Comparison of ENCODE assay signal across 8 cellular contexts in genomic region chr2:226792155-226792871, GRCh38. TPM values are rescaled to one million over a fixed set of nuclear protein-coding genes. Genes with fewer than 3 reads are reported as not detected.
DNase-seq lines count a peak whose midpoint lies in the region; ATAC-seq and TF ChIP-seq lines count a peak whose summit lies in the region.

No MANE protein-coding gene starts in this region.

- POLR2A ChIA-PET in SK-N-SH (lab: Yijun Ruan, JAX) = no interaction called here

- H3K4me3 ChIP-seq in SK-N-SH (ENCODE audit: low read depth in 2 of 2, low read length in 1 of 2) (peak overlapping the region; percentile 65 to 74), fibroblast of lung (replicated peaks in 1 of 4; ENCODE audit: control extremely low read depth in 1 of 4, insufficient read depth in 1 of 4, low read depth in 3 of 4, low read length in 4 of 4) (peak overlapping the region; percentile 59 to 96 (median 92)), retinal pigment epithelial cell (ENCODE audit: low read length) (peak overlapping the region; percentile 51)

- H3K4me3 Mint-ChIP-seq in T-helper 1 cell treated with Interleukin-12 subunit alpha and Interleukin-12 subunit beta and Interleukin-4 antibody, amounts not matched to agents 30 μg/mL and 1 μg/mL, for 36 hours = peak overlapping the region; percentile 75

- peaks cover 12% of the 10 kb centered on the region for H3K36me3 Mint-ChIP-seq in T-helper 1 cell treated with Interleukin-12 subunit alpha and Interleukin-12 subunit beta and Interleukin-4 antibody, amounts not matched to agents 30 μg/mL and 1 μg/mL, for 36 hours (ENCODE audit: low read depth)

- no peak for TF ChIP-seq EP300 in SK-N-SH (IDR thresholded peaks at IDR 0.05; ENCODE audit: borderline replicate concordance in 1 of 2, low read depth in 1 of 2, low read length in 1 of 2)

- ATAC-seq in HG03280 (IDR thresholded peaks at IDR 0.05; ENCODE audit: unreplicated experiment) (no peak), GM21367 (IDR thresholded peaks at IDR 0.05; ENCODE audit: unreplicated experiment) (no peak)

- no peak for DNase-seq in T-helper 1 cell
- peak; percentile 15 for DNase-seq in SK-N-SH
- DNase-seq in fibroblast of lung (ENCODE audit: low read depth in 2 of 2) = peak; percentile 25 to 49
- DNase-seq in retinal pigment epithelial cell (ENCODE audit: low read depth) = no peak
- DNase-seq in activated CD4-positive, alpha-beta T cell treated with anti-CD3 and anti-CD28 coated beads, Interleukin-2, amount 50 U/mL, for 48 hours = no peak

- H3K36me3 ChIP-seq in SK-N-SH (replicated peaks in 1 of 2; ENCODE audit: control insufficient read depth in 1 of 2, insufficient read depth in 2 of 2, low read length in 1 of 2) = peaks cover 8 to 31% of the 10 kb centered on the region in 2 experiments
- peaks cover 21% of the 10 kb centered on the region for H3K36me3 ChIP-seq in fibroblast of lung (ENCODE audit: control insufficient read depth, insufficient read depth, low read length)

- H3K27ac ChIP-seq in SK-N-SH (ENCODE audit: low read depth in 2 of 2, low read length in 1 of 2) = peak overlapping the region; percentile 75 to 88
- peak overlapping the region; percentile 88 for H3K27ac ChIP-seq in fibroblast of lung (ENCODE audit: insufficient read depth, low read length)

- H3K4me1 ChIP-seq in SK-N-SH (ENCODE audit: control insufficient read depth in 1 of 2, insufficient read depth in 2 of 2, low read depth in 1 of 2, low read length in 1 of 2) (peaks cover 26 to 30% of the 10 kb centered on the region in 2 experiments), fibroblast of lung (ENCODE audit: control insufficient read depth, extremely low read depth, insufficient read depth, low read length) (peaks cover 7% of the 10 kb centered on the region)

- H2AFZ ChIP-seq in SK-N-SH (ENCODE audit: low read depth) = peak overlapping the region; percentile 39; the same call in 1 of the 2 replicates
- no peak overlapping the region for H2AFZ ChIP-seq in fibroblast of lung (ENCODE audit: low read length)

- no peaks in the 10 kb centered on the region for H3K9me3 ChIP-seq in SK-N-SH
- H3K9me3 ChIP-seq in fibroblast of lung (ENCODE audit: control insufficient read depth, insufficient read depth, low read depth, low read length) = no peaks in the 10 kb centered on the region

- H3K27ac Mint-ChIP-seq in T-helper 1 cell treated with Interleukin-12 subunit alpha and Interleukin-12 subunit beta and Interleukin-4 antibody, amounts not matched to agents 30 μg/mL and 1 μg/mL, for 36 hours = peak overlapping the region; percentile 77

- H3K27me3 Mint-ChIP-seq in T-helper 1 cell treated with Interleukin-12 subunit alpha and Interleukin-12 subunit beta and Interleukin-4 antibody, amounts not matched to agents 30 μg/mL and 1 μg/mL, for 36 hours (ENCODE audit: low read depth) = no peaks in the 10 kb centered on the region

- WGBS in SK-N-SH (ENCODE audit: low lambda C conversion rate) = 61% methylated on average over 7 of the region's 7 CpGs

- no peak for TF ChIP-seq RAD21 in SK-N-SH (IDR thresholded peaks at IDR 0.05; ENCODE audit: low read length)

- H3K4me2 ChIP-seq in SK-N-SH (peak overlapping the region; percentile 85), fibroblast of lung (ENCODE audit: extremely low read depth, insufficient read depth, low read length) (peak overlapping the region; percentile 85)

- H4K20me1 ChIP-seq in SK-N-SH (ENCODE audit: insufficient read depth) (peaks cover 10% of the 10 kb centered on the region; the same call in 1 of the 2 replicates), fibroblast of lung (ENCODE audit: control insufficient read depth, extremely low read depth, insufficient read depth, low read length) (no peaks in the 10 kb centered on the region)

- H3F3A ChIP-seq in SK-N-SH (replicated peaks; ENCODE audit: insufficient read depth) = peaks cover 6% of the 10 kb centered on the region

- H3K9me3 Mint-ChIP-seq in T-helper 1 cell treated with Interleukin-12 subunit alpha and Interleukin-12 subunit beta and Interleukin-4 antibody, amounts not matched to agents 30 μg/mL and 1 μg/mL, for 36 hours = no peaks in the 10 kb centered on the region

- no peak for TF ChIP-seq CTCF in SK-N-SH (IDR thresholded peaks at IDR 0.05)
- no peak for TF ChIP-seq CTCF in fibroblast of lung (conservative IDR thresholded peaks at IDR 0.05 in 1 of 2, IDR thresholded peaks at IDR 0.05 in 1 of 2; ENCODE audit: low read depth in 1 of 2, low read length in 2 of 2)
- TF ChIP-seq CTCF in retinal pigment epithelial cell (conservative IDR thresholded peaks at IDR 0.05; ENCODE audit: low read depth, low read length) = no peak

- peak overlapping the region; percentile 81 for H3K9ac ChIP-seq in SK-N-SH
- H3K9ac ChIP-seq in fibroblast of lung (ENCODE audit: insufficient read depth, low read length) = peak overlapping the region; percentile 79

- H3K27me3 ChIP-seq in SK-N-SH (ENCODE audit: insufficient read depth) (no peaks in the 10 kb centered on the region), fibroblast of lung (ENCODE audit: control insufficient read depth, insufficient read depth, low read length) (no peaks in the 10 kb centered on the region)

- peaks cover 97% of the 10 kb centered on the region for H3K79me2 ChIP-seq in SK-N-SH (ENCODE audit: insufficient read depth)
- peaks cover 98% of the 10 kb centered on the region for H3K79me2 ChIP-seq in fibroblast of lung (ENCODE audit: control insufficient read depth, insufficient read depth, low read length)

- peaks cover 50% of the 10 kb centered on the region for H3K4me1 Mint-ChIP-seq in T-helper 1 cell treated with Interleukin-12 subunit alpha and Interleukin-12 subunit beta and Interleukin-4 antibody, amounts not matched to agents 30 μg/mL and 1 μg/mL, for 36 hours (ENCODE audit: low read depth)

- H3K9me2 ChIP-seq in SK-N-SH = no peaks in the 10 kb centered on the region

- CTCF ChIA-PET in SK-N-SH (lab: Yijun Ruan, JAX) = interaction anchor here (0.6 kb wide), 1 partner anchor 10 kb away, joined by 3 read pairs; no protein-coding TSS in a partner anchor

TF ChIP-seq in SK-N-SH, 30 proteins besides CTCF, POLR2A, EP300 and RAD21 (continues in another document):
- TF ChIP-seq GATA2 (CRISPR knock-in tag; IDR thresholded peaks at IDR 0.05) (no peak), FOXM1 (IDR thresholded peaks at IDR 0.05; ENCODE audit: low read depth) (no peak), TEAD4 (IDR thresholded peaks at IDR 0.05; ENCODE audit: borderline replicate concordance, insufficient read depth) (no peak), FOXJ3 (CRISPR knock-in tag; IDR thresholded peaks at IDR 0.05) (no peak), TAF1 (IDR thresholded peaks at IDR 0.05; ENCODE audit: borderline replicate concordance, low read depth, low read length) (no peak), RFX5 (IDR thresholded peaks at IDR 0.05; ENCODE audit: low read length) (no peak), NFIC (IDR thresholded peaks at IDR 0.05; ENCODE audit: borderline replicate concordance) (no peak), SMC3 (IDR thresholded peaks at IDR 0.05; ENCODE audit: low read depth, low read length) (no peak), RXRA (IDR thresholded peaks at IDR 0.05; ENCODE audit: borderline replicate concordance, low read depth) (no peak), PBX3 (IDR thresholded peaks at IDR 0.05) (no peak), USF2 (IDR thresholded peaks at IDR 0.05; ENCODE audit: borderline replicate concordance, low read depth, low read length) (no peak), MEF2A (IDR thresholded peaks at IDR 0.05; ENCODE audit: borderline replicate concordance, low read depth) (no peak), ELF1 (IDR thresholded peaks at IDR 0.05) (no peak), MAX (IDR thresholded peaks at IDR 0.05; ENCODE audit: low read depth) (no peak), RCOR1 (IDR thresholded peaks at IDR 0.05; ENCODE audit: low read length) (no peak)

RNA-seq across cellular contexts. Expression of gene IRS1, which starts 7.3 kb away (rescaled TPM):
- polyA plus RNA-seq in SK-N-SH (2012; rRNA removed) (15.8 and 16.5 TPM in 2 replicates), fibroblast of lung (14.3 and 24.0 TPM in 2 replicates)
- polyA plus RNA-seq in SK-N-SH (2012; cell fraction: cytosol; rRNA removed) = 10.2 and 14.6 TPM in 2 replicates
- polyA plus RNA-seq in SK-N-SH (2012; cell fraction: nucleus; rRNA removed) = 11.7 and 14.7 TPM in 2 replicates
- total RNA-seq in fibroblast of lung = 18.7 and 29.1 TPM in 2 replicates
- polyA plus RNA-seq in fibroblast of lung (2012) = 21.3 and 33.3 TPM in 2 replicates
- polyA minus RNA-seq in fibroblast of lung (ENCODE audit: low replicate concordance) = 40.7 and 72.5 TPM in 2 replicates

RNA-seq across cellular contexts. Expression of gene RHBDD1, which starts 43.5 kb away (rescaled TPM):
- 10.3 and 10.8 TPM in 2 replicates for polyA plus RNA-seq in SK-N-SH (2012; rRNA removed)
- polyA plus RNA-seq in SK-N-SH (2012; cell fraction: cytosol; rRNA removed) = 10.6 and 11.0 TPM in 2 replicates
- polyA plus RNA-seq in SK-N-SH (2012; cell fraction: nucleus; rRNA removed) = 7.6 and 11.7 TPM in 2 replicates
- 39.8 and 85.4 TPM in 2 replicates for total RNA-seq in fibroblast of lung
- polyA plus RNA-seq in fibroblast of lung = 28.4 and 31.5 TPM in 2 replicates
- 16.6 and 18.1 TPM in 2 replicates for polyA plus RNA-seq in fibroblast of lung (2012)
- 36.1 and 53.4 TPM in 2 replicates for polyA minus RNA-seq in fibroblast of lung (ENCODE audit: low replicate concordance)

Comparison
In these comparisons a context has a peak if more than half of its experiments do, and no peak if none do; other contexts are left out.
1. DNase-seq: peak in SK-N-SH (single experiment) and fibroblast of lung (2 of 2); none in T-helper 1 cell (0 of 5), retinal pigment epithelial cell (single experiment) and activated CD4-positive, alpha-beta T cell treated with anti-CD3 and anti-CD28 coated beads, Interleukin-2, amount 50 U/mL, for 48 hours (0 of 2).
2. Peak in every context shown above with its lines, with median percentiles within 50 percentile points of each other: H3K4me3 ChIP-seq.